Comparison of ENCODE assay signal across 8 cellular contexts in the genomic region with DNA sequence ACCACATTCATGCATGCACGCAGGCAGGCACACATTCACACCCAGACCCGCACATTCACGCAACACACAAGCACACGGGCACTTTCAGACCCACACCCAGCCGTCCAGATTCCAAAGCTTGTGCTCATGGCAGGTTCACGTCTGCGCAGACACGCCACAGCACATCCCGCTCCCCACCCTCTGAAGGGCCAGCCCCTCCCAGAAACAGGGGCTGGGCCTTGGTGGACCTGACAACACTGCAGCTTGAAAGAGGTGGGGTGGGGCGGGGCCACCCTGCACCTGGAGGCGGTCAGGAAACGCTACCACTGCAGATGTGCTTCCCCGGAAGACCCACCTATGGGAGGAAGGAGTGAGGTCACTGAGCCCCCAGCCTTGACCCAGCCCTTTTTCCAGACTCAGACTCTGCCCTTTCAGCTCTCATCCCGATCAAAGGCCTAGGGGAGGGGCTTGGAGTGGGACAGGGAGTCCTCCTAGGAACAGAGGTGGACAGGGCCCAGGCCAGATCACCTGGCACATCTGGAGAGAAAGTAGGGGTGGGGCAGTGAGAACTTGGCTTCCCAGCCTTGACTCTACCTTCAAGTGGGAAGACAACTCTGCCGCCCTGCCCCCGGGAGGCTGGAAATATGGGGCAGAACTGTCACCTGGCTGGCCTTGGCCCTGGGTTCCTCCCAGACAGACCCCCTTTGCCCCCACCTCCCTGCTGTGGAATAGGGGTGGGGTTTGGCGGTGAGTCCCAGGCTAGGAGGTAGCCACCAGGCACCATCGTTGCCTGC. TPM values are rescaled to one million over a fixed set of nuclear protein-coding genes. Genes with fewer than 3 reads are reported as not detected.
DNase-seq lines count a peak whose midpoint lies in the region; ATAC-seq, FAIRE-seq and TF ChIP-seq lines count a peak whose summit lies in the region.

No MANE protein-coding gene starts in this region.

- no peak for TF ChIP-seq EP300 in A549 (IDR thresholded peaks at IDR 0.05)
- no peak for TF ChIP-seq EP300 in Ishikawa (IDR thresholded peaks at IDR 0.05; ENCODE audit: borderline replicate concordance)

- H3K9me3 Mint-ChIP-seq in CD14-positive monocyte = peaks cover 0 to 2% (median 0%) of the 10 kb centered on the region in 7 donors

- peaks cover 3% of the 10 kb centered on the region for H3K36me3 ChIP-seq in bronchial epithelial cell (ENCODE audit: control insufficient read depth, insufficient read depth, low read length)
- H3K36me3 ChIP-seq in right lobe of liver = no peaks in the 10 kb centered on the region

- ATAC-seq in A549 (peak; percentile 48 to 65), right lobe of liver (peak in 3 of 4 donors; percentile 8 to 18 (median 14))

- 45% methylated on average over 18 of the region's 18 CpGs for WGBS in A549 (ENCODE audit: missing lambda C conversion rate)
- WGBS in right lobe of liver (ENCODE audit: insufficient coverage, low coverage, low lambda C conversion rate, missing lambda C conversion rate) = 72% methylated on average over 13 of the region's 18 CpGs

- TF ChIP-seq POLR2A in A549 (IDR thresholded peaks at IDR 0.05; ENCODE audit: low read length) = no peak
- no peak for TF ChIP-seq POLR2A in right lobe of liver (IDR thresholded peaks at IDR 0.05)

- CTCF ChIA-PET in A549 (lab: Yijun Ruan, JAX) = interaction anchor here (0.7 to 52.0 kb wide), 36 partner anchors 10 to 196 kb away, joined by 3 to 3262 read pairs (median 6); partner anchors contain the start of genes ACLY, FKBP10, GAST and HAP1

- FAIRE-seq in A549 (lab: Jason Lieb, UNC) = no peak
- peak; percentile 92 for FAIRE-seq in bronchial epithelial cell (lab: Jason Lieb, UNC)

- no peak overlapping the region for H3K27ac Mint-ChIP-seq in CD14-positive monocyte

- no peak for TF ChIP-seq CTCF in A549 (IDR thresholded peaks at IDR 0.05)
- no peak for TF ChIP-seq CTCF in bronchial epithelial cell (IDR thresholded peaks at IDR 0.05; ENCODE audit: insufficient read depth, low read length, severe bottlenecking)
- no peak for TF ChIP-seq CTCF in right lobe of liver (IDR thresholded peaks at IDR 0.05)
- no peak for TF ChIP-seq CTCF in CD14-positive monocyte (IDR thresholded peaks at IDR 0.05)

- H3K27ac ChIP-seq in A549 (peak overlapping the region; percentile 80 to 86), right lobe of liver (no peak overlapping the region)

- H3K4me3 ChIP-seq in A549 (no peak overlapping the region), bronchial epithelial cell (ENCODE audit: low read depth, low read length) (peak overlapping the region; percentile 23), right lobe of liver (no peak overlapping the region)

- H3K27me3 ChIP-seq in bronchial epithelial cell (ENCODE audit: control insufficient read depth, insufficient read depth, low read length) (no peaks in the 10 kb centered on the region), right lobe of liver (no peaks in the 10 kb centered on the region)

- H3K36me3 Mint-ChIP-seq in CD14-positive monocyte = no peaks in the 10 kb centered on the region

- intact Hi-C loops in right lobe of liver (cut with DNase I) = loop anchor here (5.0 kb wide), 1 partner anchor 63 kb away; no protein-coding TSS in a partner anchor
- intact Hi-C loops in CD14-positive monocyte (cut with micrococcal nuclease) = loop anchor here (1.0 to 2.0 kb wide), 2 partner anchors 62 kb away; no protein-coding TSS in a partner anchor

- peak overlapping the region; percentile 76 for H3K4me2 ChIP-seq in A549

- POLR2A ChIA-PET in A549 (lab: Yijun Ruan, JAX) = interaction anchor here (0.6 to 3.9 kb wide), 10 partner anchors 8 to 130 kb away, joined by 3 to 50 read pairs (median 7); partner anchors contain the start of genes EIF1, HAP1, JUP and ODAD4

- H3K4me1 ChIP-seq in A549 = peaks cover 30% of the 10 kb centered on the region
- H3K4me1 ChIP-seq in right lobe of liver = peaks cover 0 to 6% (median 3%) of the 10 kb centered on the region in 4 donors

- TF ChIP-seq RAD21 in A549 (conservative IDR thresholded peaks at IDR 0.05 in 1 of 2, IDR thresholded peaks at IDR 0.05 in 1 of 2) (no peak), Ishikawa (IDR thresholded peaks at IDR 0.05; ENCODE audit: low read depth) (peak; percentile 3; the same call in 1 of the 2 replicates)

- no peak overlapping the region for H3K4me3 Mint-ChIP-seq in CD14-positive monocyte

- H3K27me3 Mint-ChIP-seq in CD14-positive monocyte (ENCODE audit: low read depth in 3 of 3) = peaks cover 2 to 7% (median 7%) of the 10 kb centered on the region in 3 donors

- DNase-seq in A549 (ENCODE audit: low read depth in 1 of 2, low spot score in 1 of 2) (peak; percentile 35 to 88), bronchial epithelial cell (ENCODE audit: low read depth) (peak; percentile 99), right lobe of liver (no peak), CD14-positive monocyte (ENCODE audit: low spot score) (no peak), cortex of kidney (lab: John Stamatoyannopoulos, UW) (no peak), NCI-H128 (lab: John Stamatoyannopoulos, UW; ENCODE audit: unreplicated experiment) (no peak), SIG-M5 treated with dmso at 0.1 percent for 504 hours (lab: John Stamatoyannopoulos, UW; ENCODE audit: unreplicated experiment) (no peak)

- peaks cover 20% of the 10 kb centered on the region for H3K4me1 Mint-ChIP-seq in CD14-positive monocyte

- H3K9me3 ChIP-seq in A549 (no peaks in the 10 kb centered on the region), right lobe of liver (no peaks in the 10 kb centered on the region)

TF ChIP-seq in A549, 52 proteins besides CTCF, POLR2A, EP300 and RAD21:
- 0 out of 2 replicates have a peak, but pooled peaks have one; percentile 24 for TF ChIP-seq BHLHE40 (IDR thresholded peaks at IDR 0.05; ENCODE audit: low read depth, low read length)
- peak; percentile 8 for TF ChIP-seq MAFK (IDR thresholded peaks at IDR 0.05; ENCODE audit: partially characterized antibody)
- no peak for TF ChIP-seq FOSL2 (IDR thresholded peaks at IDR 0.05)
- TF ChIP-seq FOSL2 (CRISPR knock-in tag; IDR thresholded peaks at IDR 0.05) = peak; percentile 13; the same call in 1 of the 2 replicates
- TF ChIP-seq EHF (CRISPR knock-in tag; IDR thresholded peaks at IDR 0.05) = no peak
- TF ChIP-seq RFX5 (IDR thresholded peaks at IDR 0.05) = no peak
- 0 out of 2 replicates have a peak, but pooled peaks have one; percentile 20 for TF ChIP-seq CHD4 (IDR thresholded peaks at IDR 0.05; ENCODE audit: borderline replicate concordance)
TF ChIP-seq in A549: peak in this region for 4.

TF ChIP-seq in Ishikawa, 13 proteins besides CTCF, POLR2A, EP300 and RAD21 (continues in another document):
- TF ChIP-seq ZBTB7A (IDR thresholded peaks at IDR 0.05; ENCODE audit: low read depth) (0 out of 2 replicates have a peak, but pooled peaks have one; percentile 37), TCF12 (IDR thresholded peaks at IDR 0.05; ENCODE audit: low read depth) (peak; percentile 67), EGR1 (IDR thresholded peaks at IDR 0.05) (no peak), TAF1 (IDR thresholded peaks at IDR 0.05; ENCODE audit: low read depth) (0 out of 2 replicates have a peak, but pooled peaks have one; percentile 31)

RNA-seq across cellular contexts. Expression of gene P3H4, which starts 11.0 kb away (rescaled TPM):
- polyA plus RNA-seq in A549 (2011; rRNA removed) = 32.1 and 36.0 TPM in 2 replicates
- polyA plus RNA-seq in A549 (2012; cell fraction: cytosol; rRNA removed) = 61.6 and 63.9 TPM in 2 replicates
- 42.3 and 56.5 TPM in 2 replicates for polyA plus RNA-seq in A549 (2012; cell fraction: nucleus; rRNA removed)
- 41.6 to 62.1 TPM (median 52.8 TPM) in 3 replicates for polyA plus RNA-seq in A549 (2017; fragmentation: RNase III; extraction: RNeasy Plus Mini Kit Qiagen cat#74134 plus additional on column Dnase treatment)
- polyA minus RNA-seq in A549 (2011; rRNA and poly(A)+ RNA removed) = 24.5 and 24.7 TPM in 2 replicates
- 32.1 and 47.1 TPM in 2 replicates for total RNA-seq in bronchial epithelial cell
- 1 to 10 TPM; 1.8 to 3.8 (median 2.8) TPM for total RNA-seq in right lobe of liver
- under 1 TPM; 0.16 to 0.46 TPM for polyA plus RNA-seq in CD14-positive monocyte

RNA-seq across cellular contexts. Expression of gene FKBP10, which starts 12.0 kb away (rescaled TPM):
- 109 and 112 TPM in 2 replicates for polyA plus RNA-seq in A549 (2011; rRNA removed)
- polyA plus RNA-seq in A549 (2012; cell fraction: cytosol; rRNA removed) = 159 and 188 TPM in 2 replicates
- 819 and 928 TPM in 2 replicates for polyA plus RNA-seq in A549 (2012; cell fraction: nucleus; rRNA removed)
- 109 to 121 TPM (median 119 TPM) in 3 replicates for polyA plus RNA-seq in A549 (2017; fragmentation: RNase III; extraction: RNeasy Plus Mini Kit Qiagen cat#74134 plus additional on column Dnase treatment)
- polyA minus RNA-seq in A549 (2011; rRNA and poly(A)+ RNA removed) = 95.2 and 115 TPM in 2 replicates
- 64.1 and 81.6 TPM in 2 replicates for total RNA-seq in bronchial epithelial cell
- 1 to 10 TPM; 2.4 to 5.1 (median 4.0) TPM for total RNA-seq in right lobe of liver
- polyA plus RNA-seq in CD14-positive monocyte = not detected

RNA-seq across cellular contexts. Expression of gene JUP, which starts 14.3 kb away (rescaled TPM):
- polyA plus RNA-seq in A549 (2011; rRNA removed) (54.8 and 110 TPM in 2 replicates), A549 (2017; fragmentation: RNase III; extraction: RNeasy Plus Mini Kit Qiagen cat#74134 plus additional on column Dnase treatment) (63.3 to 127 TPM (median 107 TPM) in 3 replicates), CD14-positive monocyte (10 to 100 TPM; 14.0 to 15.4 TPM)
- polyA plus RNA-seq in A549 (2012; cell fraction: cytosol; rRNA removed) = 93.3 and 130 TPM in 2 replicates
- polyA plus RNA-seq in A549 (2012; cell fraction: nucleus; rRNA removed) = 256 and 307 TPM in 2 replicates
- polyA minus RNA-seq in A549 (2011; rRNA and poly(A)+ RNA removed) = 102 and 136 TPM in 2 replicates
- total RNA-seq in bronchial epithelial cell (227 and 407 TPM in 2 replicates), right lobe of liver (10 to 100 TPM; 54.3 to 74.8 (median 65.7) TPM)

RNA-seq across cellular contexts. Expression of gene NT5C3B, which starts 35.2 kb away (rescaled TPM):
- 167 and 171 TPM in 2 replicates for polyA plus RNA-seq in A549 (2011; rRNA removed)
- polyA plus RNA-seq in A549 (2012; cell fraction: cytosol; rRNA removed) = 123 and 126 TPM in 2 replicates
- 81.6 and 83.4 TPM in 2 replicates for polyA plus RNA-seq in A549 (2012; cell fraction: nucleus; rRNA removed)
- polyA plus RNA-seq in A549 (2017; fragmentation: RNase III; extraction: RNeasy Plus Mini Kit Qiagen cat#74134 plus additional on column Dnase treatment) = 109 to 118 TPM (median 114 TPM) in 3 replicates
- polyA minus RNA-seq in A549 (2011; rRNA and poly(A)+ RNA removed) = 75.3 and 79.7 TPM in 2 replicates
- 81.2 and 124 TPM in 2 replicates for total RNA-seq in bronchial epithelial cell
- total RNA-seq in right lobe of liver = 10 to 100 TPM; 19.9 to 30.7 (median 23.1) TPM
- 10 to 100 TPM; 13.5 to 14.2 TPM for polyA plus RNA-seq in CD14-positive monocyte

RNA-seq across cellular contexts. Expression of gene KLHL10, which starts 36.8 kb away (rescaled TPM):
- 0.13 and 0.19 TPM in 2 replicates for polyA plus RNA-seq in A549 (2011; rRNA removed)
- 0.06 and 0.09 TPM in 2 replicates for polyA plus RNA-seq in A549 (2012; cell fraction: cytosol; rRNA removed)
- polyA plus RNA-seq in A549 (2012; cell fraction: nucleus; rRNA removed) = 0.05 and 0.08 TPM in 2 replicates
- polyA plus RNA-seq in A549 (2017; fragmentation: RNase III; extraction: RNeasy Plus Mini Kit Qiagen cat#74134 plus additional on column Dnase treatment) = 0.04 to 0.12 TPM (median 0.05 TPM) in 3 replicates
- polyA minus RNA-seq in A549 (2011; rRNA and poly(A)+ RNA removed) = 0.54 TPM in 1 of 2 replicates, not detected in the other
- under 0.01 and 0.13 TPM in 2 replicates for total RNA-seq in bronchial epithelial cell
- total RNA-seq in right lobe of liver = not detected
- polyA plus RNA-seq in CD14-positive monocyte = not detected

Comparison
In these comparisons a context has a peak if more than half of its experiments do, and no peak if none do; other contexts are left out.
1. DNase-seq: peak in A549 (2 of 2) and bronchial epithelial cell (single experiment); none in right lobe of liver (0 of 3), CD14-positive monocyte (single experiment), cortex of kidney (single experiment), NCI-H128 (single experiment) and SIG-M5 treated with dmso at 0.1 percent for 504 hours (single experiment).
2. H3K27ac ChIP-seq: peak in A549 (2 of 2); none in right lobe of liver (0 of 3).
3. RNA of gene FKBP10, which starts 12.0 kb away (total RNA-seq): 64.1 to 81.6 TPM in bronchial epithelial cell; 2.4 to 5.1 TPM in right lobe of liver; every median in the first group is over 10 times any median in the second.